ENCODE assay signal across 13 cellular contexts in genomic region chr17:16945513-16946201, GRCh38. TPM values are rescaled to one million over a fixed set of nuclear protein-coding genes. Genes with fewer than 3 reads are reported as not detected.
DNase-seq lines count a peak whose midpoint lies in the region; ATAC-seq, FAIRE-seq and TF ChIP-seq lines count a peak whose summit lies in the region.
"Had no signal": no experiment of that assay in that cellular context is flagged by ENCODE, and none has a peak within 500 bp of the region (broad histone marks: within the 10 kb centered on the region; RNA-seq: fewer than 3 reads in every experiment).

No MANE protein-coding gene starts in this region.

- peaks cover 11% of the 10 kb centered on the region for H3K9me3 Mint-ChIP-seq in activated naive CD8-positive, alpha-beta T cell treated with anti-CD3 and anti-CD28 coated beads for 36 hours

- no peaks in the 10 kb centered on the region for H3K36me3 Mint-ChIP-seq in activated naive CD8-positive, alpha-beta T cell treated with anti-CD3 and anti-CD28 coated beads for 36 hours

- H3K4me3 Mint-ChIP-seq in activated naive CD8-positive, alpha-beta T cell treated with anti-CD3 and anti-CD28 coated beads for 36 hours = no peak overlapping the region

- H3K4me1 Mint-ChIP-seq in activated naive CD8-positive, alpha-beta T cell treated with anti-CD3 and anti-CD28 coated beads for 36 hours = no peaks in the 10 kb centered on the region

- intact Hi-C loops in kidney (cut with DNase I) = no loop called here

- no peak overlapping the region for H3K9ac ChIP-seq in kidney (ENCODE audit: low read length in 2 of 2)

- H3K27ac Mint-ChIP-seq in activated naive CD8-positive, alpha-beta T cell treated with anti-CD3 and anti-CD28 coated beads for 36 hours = no peak overlapping the region

- H3K36me3 ChIP-seq in WERI-Rb-1 = no peaks in the 10 kb centered on the region
- no peaks in the 10 kb centered on the region for H3K36me3 ChIP-seq in kidney (ENCODE audit: control insufficient read depth in 1 of 2, insufficient read depth in 2 of 2, low read length in 2 of 2)
- H3K36me3 ChIP-seq: Peyer's patch had no signal

- peak; percentile 5 for DNase-seq in AG20443 (ENCODE audit: low spot score)
- peak; percentile 11 for DNase-seq in Daoy (ENCODE audit: low read depth)
- peak; percentile 59 for DNase-seq in WERI-Rb-1
- peak; percentile 50 for DNase-seq in kidney
- DNase-seq in hepatic stellate cell (ENCODE audit: low spot score) = no peak
- no peak for DNase-seq in activated naive CD8-positive, alpha-beta T cell treated with anti-CD3 and anti-CD28 coated beads for 36 hours
- DNase-seq: NCI-H1092; stimulated activated CD8-positive, alpha-beta memory T cell treated with anti-CD3 and anti-CD28 coated beads, Interleukin-4, amount 100 ng/mL, for 48 hours had no signal

- no peak for FAIRE-seq in kidney (lab: Jason Lieb, UNC)
- FAIRE-seq: D721Med, islet of Langerhans had no signal

- no peaks in the 10 kb centered on the region for H3K27me3 ChIP-seq in WERI-Rb-1 (ENCODE audit: insufficient read depth, low read depth, severe bottlenecking)
- H3K27me3 ChIP-seq: Peyer's patch had no signal

- H3K4me3 ChIP-seq in WERI-Rb-1 (ENCODE audit: low read depth, low read length) (no peak overlapping the region), kidney (ENCODE audit: low read length in 2 of 2) (no peak overlapping the region)
- H3K4me3 ChIP-seq: Peyer's patch had no signal

- H3K4me1 ChIP-seq in kidney (ENCODE audit: control insufficient read depth in 1 of 2, insufficient read depth in 1 of 2, low read depth in 1 of 2, low read length in 2 of 2) = no peaks in the 10 kb centered on the region
- H3K4me1 ChIP-seq: Peyer's patch had no signal

- peak; percentile 54 for TF ChIP-seq CTCF in WERI-Rb-1 (IDR thresholded peaks at IDR 0.05; ENCODE audit: low read depth, low read length)
- no peak for TF ChIP-seq CTCF in kidney (IDR thresholded peaks at IDR 0.05; ENCODE audit: borderline replicate concordance, extremely low read depth, insufficient read depth)

- peaks cover under 1% of the 10 kb centered on the region for H3K27me3 Mint-ChIP-seq in activated naive CD8-positive, alpha-beta T cell treated with anti-CD3 and anti-CD28 coated beads for 36 hours

- H3K9me3 ChIP-seq in WERI-Rb-1 (ENCODE audit: severe bottlenecking) (peaks cover 7% of the 10 kb centered on the region), kidney (ENCODE audit: control insufficient read depth in 1 of 2, low read length in 2 of 2) (peaks cover 3 to 7% of the 10 kb centered on the region in 2 donors)
- H3K9me3 ChIP-seq: Peyer's patch had no signal

- no peak for ATAC-seq in HG02642 (IDR thresholded peaks at IDR 0.05; ENCODE audit: poor library complexity, unreplicated experiment)
- ATAC-seq: esophagus mucosa had no signal

- H3K27ac ChIP-seq in WERI-Rb-1 (no peak overlapping the region), kidney (ENCODE audit: low read depth in 2 of 2, low read length in 2 of 2) (no peak overlapping the region)

RNA-seq across cellular contexts. Expression of gene TNFRSF13B, which starts 26.3 kb away (rescaled TPM):
- total RNA-seq in Daoy (2014; rRNA removed; shearing (Covaris generic)) = not detected in 2 replicates
- total RNA-seq in kidney = 1.4 TPM
- polyA plus RNA-seq in kidney (ENCODE audit: insufficient read depth, low read depth, low replicate concordance) = not detected
- under 1 TPM; 0.31 to 0.52 TPM for total RNA-seq in activated naive CD8-positive, alpha-beta T cell treated with anti-CD3 and anti-CD28 coated beads for 36 hours

Comparison
In these comparisons a context has a peak if more than half of its experiments do, and no peak if none do; other contexts are left out.
1. DNase-seq: peak in AG20443 (single experiment), Daoy (single experiment), WERI-Rb-1 (single experiment) and kidney (single experiment); none in hepatic stellate cell (single experiment) and activated naive CD8-positive, alpha-beta T cell treated with anti-CD3 and anti-CD28 coated beads for 36 hours (single experiment).